In the genomic region with DNA sequence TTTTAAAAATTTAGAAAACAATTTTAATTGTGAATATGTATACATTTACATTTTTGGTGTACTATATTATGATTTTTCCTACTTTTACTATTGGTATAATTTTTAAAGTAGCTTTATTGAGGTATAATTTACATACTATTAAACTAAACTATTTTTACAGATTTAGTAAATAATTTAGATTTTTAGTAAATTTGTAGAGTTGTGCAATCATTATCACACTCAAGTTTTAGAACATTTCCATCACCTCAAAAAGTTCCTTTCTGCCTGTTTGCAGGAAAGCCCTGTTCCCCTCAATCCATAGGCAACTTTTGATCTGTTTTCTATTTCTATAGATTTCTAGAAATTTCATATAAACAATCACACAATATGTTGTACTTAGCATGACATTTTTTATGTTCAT, we compare ENCODE assay signal across 28 cellular contexts.
"Had no signal": no experiment of that assay in that cellular context is flagged by ENCODE, and none has a peak within 500 bp of the region (broad histone marks: within the 10 kb centered on the region; RNA-seq: fewer than 3 reads in every experiment).

No MANE protein-coding gene starts in this region.

- H3K36me3 ChIP-seq: colonic mucosa had no signal

- ATAC-seq: effector memory CD8-positive, alpha-beta T cell; esophagus mucosa; foreskin keratinocyte; gastrocnemius medialis; gastroesophageal sphincter; heart left ventricle; heart right ventricle had no signal

- H3K4me3 ChIP-seq: colonic mucosa, coronary artery, dorsolateral prefrontal cortex, esophagus muscularis mucosa, esophagus squamous epithelium, gastrocnemius medialis, gastroesophageal sphincter, heart left ventricle, heart right ventricle, hepatocyte had no signal

- DNase-seq: colonic mucosa; cortex of kidney; dermis blood vessel endothelial cell; dorsolateral prefrontal cortex; effector CD4-positive, alpha-beta T cell; effector CD8-positive, alpha-beta T cell; effector memory CD4-positive, alpha-beta T cell; effector memory CD8-positive, alpha-beta T cell; endodermal cell; erythroblast; esophagus squamous epithelium; foreskin fibroblast; foreskin keratinocyte; foreskin melanocyte; gastrocnemius medialis; glutamatergic neuron; head of caudate nucleus; heart left ventricle; heart right ventricle had no signal

- FAIRE-seq: endometrium, endothelial cell of umbilical vein, frontal cortex had no signal

- H3K4me1 ChIP-seq: colonic mucosa, foreskin keratinocyte, gastrocnemius medialis, gastroesophageal sphincter had no signal

- H3K9me3 ChIP-seq: colonic mucosa, esophagus muscularis mucosa, esophagus squamous epithelium, gastrocnemius medialis, gastroesophageal sphincter, heart left ventricle, heart right ventricle had no signal

- H3K27ac ChIP-seq: colonic mucosa, coronary artery, dorsolateral prefrontal cortex, epithelial cell of prostate, esophagus muscularis mucosa, esophagus squamous epithelium, foreskin keratinocyte, gastrocnemius medialis, gastroesophageal sphincter, heart left ventricle, heart right ventricle, hepatocyte had no signal

- H3K4me2 ChIP-seq: hepatocyte had no signal

- H3K27me3 ChIP-seq: colonic mucosa, dorsolateral prefrontal cortex, esophagus muscularis mucosa, esophagus squamous epithelium, foreskin keratinocyte, gastrocnemius medialis, gastroesophageal sphincter, heart left ventricle, heart right ventricle, hepatocyte had no signal

- H2AFZ ChIP-seq: hepatocyte had no signal
